Comparison of ENCODE assay signal across 10 cellular contexts in the genomic region with DNA sequence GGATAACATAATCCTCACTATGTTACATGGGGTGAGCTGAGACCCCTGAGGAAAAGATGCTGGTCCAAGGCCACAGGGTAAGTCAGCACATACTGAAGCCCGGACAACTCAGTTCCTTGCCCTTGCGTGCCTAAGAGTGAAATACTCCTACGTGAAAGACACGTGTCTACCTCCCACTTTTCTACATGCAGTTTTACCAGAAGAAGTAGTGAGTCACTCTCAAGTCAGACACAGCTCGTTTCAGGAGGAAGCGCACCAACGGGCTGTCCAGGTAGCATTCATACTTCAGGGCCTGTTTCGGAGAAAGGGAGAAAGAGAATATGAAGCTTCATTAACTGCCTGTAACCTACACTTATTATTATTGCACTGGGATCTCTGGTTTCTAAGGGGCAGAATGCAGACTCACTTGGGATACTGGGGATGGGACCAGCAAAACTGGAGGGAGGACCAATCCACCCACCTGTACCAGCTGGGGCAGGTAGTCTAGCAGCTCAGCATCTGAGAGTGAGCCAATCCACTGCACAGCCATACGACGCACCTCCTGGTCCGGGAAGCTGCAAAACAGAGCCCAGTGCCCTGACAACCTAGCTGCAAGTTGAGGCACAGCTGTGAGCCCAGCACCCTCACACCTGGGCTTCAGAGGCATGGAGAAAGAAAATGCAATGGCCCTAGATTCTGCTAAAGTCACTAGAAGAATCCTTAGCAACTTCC. TPM values are rescaled to one million over a fixed set of nuclear protein-coding genes. Genes with fewer than 3 reads are reported as not detected.
DNase-seq lines count a peak whose midpoint lies in the region; ATAC-seq and TF ChIP-seq lines count a peak whose summit lies in the region.
"Had no signal": no experiment of that assay in that cellular context is flagged by ENCODE, and none has a peak within 500 bp of the region (broad histone marks: within the 10 kb centered on the region; RNA-seq: fewer than 3 reads in every experiment).

No MANE protein-coding gene starts in this region.

- CTCF ChIA-PET in Caco-2 (lab: Charles Lee), result interaction anchor here (1.9 to 2.9 kb wide), 2 partner anchors 13 to 59 kb away, joined by 7 to 10 read pairs; no protein-coding TSS in a partner anchor

- H3K27me3 ChIP-seq in lower lobe of right lung (ENCODE audit: low read depth), result no peaks in the 10 kb centered on the region
- H3K27me3 ChIP-seq in Caco-2 (replicated peaks; ENCODE audit: control insufficient read depth, insufficient read depth, low read length), result no peaks in the 10 kb centered on the region

- POLR2A ChIA-PET in Caco-2 (lab: Charles Lee), result no interaction called here

- peak overlapping the region; percentile 62 for H3K27ac ChIP-seq in lower lobe of right lung

- H3K27ac Mint-ChIP-seq in activated naive CD8-positive, alpha-beta T cell treated with anti-CD3 and anti-CD28 coated beads, Interleukin-2, amount 50 U/mL, for 24 hours, result no peak overlapping the region
- H3K27ac Mint-ChIP-seq in activated naive CD8-positive, alpha-beta T cell treated with anti-CD3 and anti-CD28 coated beads for 36 hours, result no peak overlapping the region
- H3K27ac Mint-ChIP-seq in type B pancreatic cell (peak overlapping the region; percentile 99), Caco-2 (ENCODE audit: unreplicated experiment) (no peak overlapping the region)

- ATAC-seq in activated naive CD8-positive, alpha-beta T cell treated with anti-CD3 and anti-CD28 coated beads, Interleukin-2, amount 50 U/mL, for 24 hours, result peak; percentile 35
- no peak for ATAC-seq in lower lobe of right lung
- ATAC-seq: effector memory CD8-positive, alpha-beta T cell had no signal

- H3K9me3 Mint-ChIP-seq in activated naive CD8-positive, alpha-beta T cell treated with anti-CD3 and anti-CD28 coated beads, Interleukin-2, amount 50 U/mL, for 24 hours, result no peaks in the 10 kb centered on the region
- no peaks in the 10 kb centered on the region for H3K9me3 Mint-ChIP-seq in activated naive CD8-positive, alpha-beta T cell treated with anti-CD3 and anti-CD28 coated beads for 36 hours
- H3K9me3 Mint-ChIP-seq in type B pancreatic cell (no peaks in the 10 kb centered on the region), Caco-2 (ENCODE audit: unreplicated experiment) (no peaks in the 10 kb centered on the region)
- H3K9me3 Mint-ChIP-seq: effector memory CD8-positive, alpha-beta T cell had no signal

- peaks cover 40% of the 10 kb centered on the region for H3K36me3 Mint-ChIP-seq in activated naive CD8-positive, alpha-beta T cell treated with anti-CD3 and anti-CD28 coated beads, Interleukin-2, amount 50 U/mL, for 24 hours (ENCODE audit: low read depth)
- H3K36me3 Mint-ChIP-seq in activated naive CD8-positive, alpha-beta T cell treated with anti-CD3 and anti-CD28 coated beads for 36 hours, result peaks cover 15% of the 10 kb centered on the region
- H3K36me3 Mint-ChIP-seq in type B pancreatic cell (peaks cover 48% of the 10 kb centered on the region), Caco-2 (ENCODE audit: insufficient read depth, unreplicated experiment) (peaks cover 57% of the 10 kb centered on the region)

- BruUV-seq in Caco-2 (replicated peaks; lab: Mats Ljungman, UMichigan), result no TSS peak

- intact Hi-C loops in lower lobe of right lung (cut with DNase I) (no loop called here), Caco-2 (cut with micrococcal nuclease; ENCODE audit: unreplicated experiment) (no loop called here)

- DNase-seq in activated naive CD8-positive, alpha-beta T cell treated with anti-CD3 and anti-CD28 coated beads, Interleukin-2, amount 50 U/mL, for 24 hours, result no peak
- DNase-seq in activated naive CD8-positive, alpha-beta T cell treated with anti-CD3 and anti-CD28 coated beads for 36 hours, result no peak
- DNase-seq in amniotic epithelial cell (ENCODE audit: low read depth) (peak; percentile 88), lower lobe of right lung (no peak), type B pancreatic cell (ENCODE audit: extremely low spot score, unreplicated experiment) (no peak), hepatic stellate cell (ENCODE audit: low spot score) (no peak), Caco-2 (no peak), NCI-H2029 treated with DMSO at 0.1 percent for 48 hours (lab: John Stamatoyannopoulos, UW) (no peak)
- DNase-seq: effector memory CD8-positive, alpha-beta T cell; NCI-H1694 treated with DMSO at 0.1 percent for 48 hours had no signal

- no peaks in the 10 kb centered on the region for H3K27me3 Mint-ChIP-seq in activated naive CD8-positive, alpha-beta T cell treated with anti-CD3 and anti-CD28 coated beads, Interleukin-2, amount 50 U/mL, for 24 hours
- no peaks in the 10 kb centered on the region for H3K27me3 Mint-ChIP-seq in activated naive CD8-positive, alpha-beta T cell treated with anti-CD3 and anti-CD28 coated beads for 36 hours
- H3K27me3 Mint-ChIP-seq in type B pancreatic cell (no peaks in the 10 kb centered on the region), Caco-2 (ENCODE audit: insufficient read depth, unreplicated experiment) (no peaks in the 10 kb centered on the region)
- H3K27me3 Mint-ChIP-seq: effector memory CD8-positive, alpha-beta T cell had no signal

- H3K36me3 ChIP-seq in lower lobe of right lung (peaks cover 81% of the 10 kb centered on the region), Caco-2 (ENCODE audit: control insufficient read depth, insufficient read depth, low read length) (peaks cover 4% of the 10 kb centered on the region)

- H3K4me3 Mint-ChIP-seq in activated naive CD8-positive, alpha-beta T cell treated with anti-CD3 and anti-CD28 coated beads, Interleukin-2, amount 50 U/mL, for 24 hours, result no peak overlapping the region
- no peak overlapping the region for H3K4me3 Mint-ChIP-seq in activated naive CD8-positive, alpha-beta T cell treated with anti-CD3 and anti-CD28 coated beads for 36 hours
- H3K4me3 Mint-ChIP-seq in type B pancreatic cell (peak overlapping the region; percentile 71), Caco-2 (ENCODE audit: unreplicated experiment) (no peak overlapping the region)
- H3K4me3 Mint-ChIP-seq: effector memory CD8-positive, alpha-beta T cell had no signal

- H3K4me1 ChIP-seq in lower lobe of right lung (peaks cover 30% of the 10 kb centered on the region), Caco-2 (peaks cover 5% of the 10 kb centered on the region; the same call in 1 of the 2 replicates)

- H3K4me1 Mint-ChIP-seq in activated naive CD8-positive, alpha-beta T cell treated with anti-CD3 and anti-CD28 coated beads, Interleukin-2, amount 50 U/mL, for 24 hours, result peaks cover 26% of the 10 kb centered on the region
- peaks cover 4% of the 10 kb centered on the region for H3K4me1 Mint-ChIP-seq in activated naive CD8-positive, alpha-beta T cell treated with anti-CD3 and anti-CD28 coated beads for 36 hours
- H3K4me1 Mint-ChIP-seq in type B pancreatic cell (ENCODE audit: unreplicated experiment), result peaks cover 21% of the 10 kb centered on the region
- H3K4me1 Mint-ChIP-seq in Caco-2 (ENCODE audit: low read depth, unreplicated experiment), result peaks cover 6% of the 10 kb centered on the region

- H3K4me3 ChIP-seq in lower lobe of right lung (no peak overlapping the region), Caco-2 (ENCODE audit: low read depth, low read length) (no peak overlapping the region)

- no peak for TF ChIP-seq CTCF in lower lobe of right lung (IDR thresholded peaks at IDR 0.05)
- no peak for TF ChIP-seq CTCF in type B pancreatic cell (conservative IDR thresholded peaks at IDR 0.05)
- no peak for TF ChIP-seq CTCF in Caco-2 (IDR thresholded peaks at IDR 0.05; ENCODE audit: insufficient read depth in 1 of 2, low read depth in 1 of 2, low read length in 1 of 2, severe bottlenecking in 1 of 2, unreplicated experiment in 1 of 2)

- H3K9me3 ChIP-seq in lower lobe of right lung, result no peaks in the 10 kb centered on the region
- H3K9me3 ChIP-seq in Caco-2, result no peaks in the 10 kb centered on the region

RNA-seq across cellular contexts. Expression of gene PPP1R15B, which starts 32.4 kb away (rescaled TPM):
- 10 to 100 TPM; 78.6 to 79.9 TPM for total RNA-seq in activated naive CD8-positive, alpha-beta T cell treated with anti-CD3 and anti-CD28 coated beads for 36 hours
- total RNA-seq in lower lobe of right lung (45.3 TPM), type B pancreatic cell (ENCODE audit: low replicate concordance) (43.3 and 48.9 TPM in 2 replicates), Caco-2 (2022) (46.3 and 48.4 TPM in 2 replicates)

RNA-seq across cellular contexts. Expression of gene PIK3C2B, which starts 50.6 kb away (rescaled TPM):
- total RNA-seq in activated naive CD8-positive, alpha-beta T cell treated with anti-CD3 and anti-CD28 coated beads for 36 hours, result 10 to 100 TPM; 21.3 to 21.5 TPM
- total RNA-seq in lower lobe of right lung (50.5 TPM), type B pancreatic cell (ENCODE audit: low replicate concordance) (55.1 and 77.5 TPM in 2 replicates), Caco-2 (2022) (24.7 and 28.5 TPM in 2 replicates)
